In genomic region chr11:97995874-97996273, GRCh38 we compare ENCODE assay signal across 34 cellular contexts.
"Had no signal": no experiment of that assay in that cellular context is flagged by ENCODE, and none has a peak within 500 bp of the region (broad histone marks: within the 10 kb centered on the region; RNA-seq: fewer than 3 reads in every experiment).

No MANE protein-coding gene starts in this region.

- H3K27me3 ChIP-seq: brain microvascular endothelial cell, MG63, SJCRH30 had no signal

- H3K36me3 ChIP-seq: brain microvascular endothelial cell, MG63, SJCRH30 had no signal

- H3K4me1 ChIP-seq: SJCRH30 had no signal

- H3K4me3 ChIP-seq: MG63, SJCRH30, SK-N-MC had no signal

- ATAC-seq: activated CD8-positive, alpha-beta memory T cell treated with anti-CD3 and anti-CD28 coated beads, Interleukin-2, amount 10 ng/mL, durations not matched to agents 7 days and 5 days; Panc1; T-cell; T-helper 17 cell had no signal

- H3K27me3 Mint-ChIP-seq: activated CD4-positive, alpha-beta memory T cell treated with anti-CD3 and anti-CD28 coated beads, Interleukin-2, amount 10 ng/mL, durations not matched to agents 7 days and 5 days; activated CD8-positive, alpha-beta memory T cell treated with anti-CD3 and anti-CD28 coated beads, Interleukin-2, amount 10 ng/mL, durations not matched to agents 7 days and 5 days; activated naive CD8-positive, alpha-beta T cell treated with anti-CD3 and anti-CD28 coated beads for 36 hours; T-cell; T-helper 17 cell had no signal

- DNase-seq: activated CD4-positive, alpha-beta memory T cell treated with anti-CD3 and anti-CD28 coated beads, Interleukin-2, amount 10 ng/mL, durations not matched to agents 7 days and 5 days; activated CD4-positive, alpha-beta T cell treated with anti-CD3 and anti-CD28 coated beads for 1 hour; activated CD4-positive, alpha-beta T cell treated with anti-CD3 and anti-CD28 coated beads for 48 hours; activated CD4-positive, CD25-positive, alpha-beta regulatory T cell; activated CD8-positive, alpha-beta memory T cell treated with anti-CD3 and anti-CD28 coated beads for 24 hours; activated CD8-positive, alpha-beta memory T cell treated with anti-CD3 and anti-CD28 coated beads, Interleukin-2, amount 10 ng/mL, durations not matched to agents 7 days and 5 days; activated CD8-positive, alpha-beta memory T cell treated with anti-CD3 and anti-CD28 coated beads, Interleukin-2, amount 50 U/mL, for 48 hours; activated effector memory CD4-positive, alpha-beta T cell treated with Interleukin-2 at 50 U/mL for 16 hours; activated naive CD4-positive, alpha-beta T cell treated with anti-CD3 and anti-CD28 coated beads, Interleukin-2, amount 50 U/mL, for 16 hours; activated naive CD8-positive, alpha-beta T cell treated with anti-CD3 and anti-CD28 coated beads for 36 hours; activated T-cell treated with anti-CD3 and anti-CD28 coated beads, Interleukin-2, amount 50 U/mL, for 48 hours; amniotic stem cell; aorta; brain microvascular endothelial cell; central memory CD4-positive, alpha-beta T cell; Kasumi-1; MG63; NCI-H1048; NCI-H1105 treated with DMSO at 0.1 percent for 48 hours; NCI-H146; NCI-H187; NCI-H2029 treated with DMSO at 0.1 percent for 48 hours; NCI-H2107; NCI-H2171; NCI-H446; NCI-H524; SHP77; SJCRH30; T-cell; T-helper 17 cell; T-helper 9 cell had no signal

- H3K36me3 Mint-ChIP-seq: activated CD8-positive, alpha-beta memory T cell treated with anti-CD3 and anti-CD28 coated beads, Interleukin-2, amount 10 ng/mL, durations not matched to agents 7 days and 5 days; activated naive CD8-positive, alpha-beta T cell treated with anti-CD3 and anti-CD28 coated beads for 36 hours; T-cell had no signal

- H3K9me3 ChIP-seq: MG63, SJCRH30 had no signal

- H3K27ac ChIP-seq: brain microvascular endothelial cell, SJCRH30, SK-N-MC, VCaP had no signal

- H3K4me3 Mint-ChIP-seq: activated CD4-positive, alpha-beta memory T cell treated with anti-CD3 and anti-CD28 coated beads, Interleukin-2, amount 10 ng/mL, durations not matched to agents 7 days and 5 days; activated CD8-positive, alpha-beta memory T cell treated with anti-CD3 and anti-CD28 coated beads, Interleukin-2, amount 10 ng/mL, durations not matched to agents 7 days and 5 days; activated naive CD8-positive, alpha-beta T cell treated with anti-CD3 and anti-CD28 coated beads for 36 hours; T-cell; T-helper 17 cell had no signal

- H3K27ac Mint-ChIP-seq: activated CD4-positive, alpha-beta memory T cell treated with anti-CD3 and anti-CD28 coated beads, Interleukin-2, amount 10 ng/mL, durations not matched to agents 7 days and 5 days; activated CD8-positive, alpha-beta memory T cell treated with anti-CD3 and anti-CD28 coated beads, Interleukin-2, amount 10 ng/mL, durations not matched to agents 7 days and 5 days; activated naive CD8-positive, alpha-beta T cell treated with anti-CD3 and anti-CD28 coated beads for 36 hours; T-cell; T-helper 17 cell had no signal

- H3K4me1 Mint-ChIP-seq: activated CD4-positive, alpha-beta memory T cell treated with anti-CD3 and anti-CD28 coated beads, Interleukin-2, amount 10 ng/mL, durations not matched to agents 7 days and 5 days; activated CD8-positive, alpha-beta memory T cell treated with anti-CD3 and anti-CD28 coated beads, Interleukin-2, amount 10 ng/mL, durations not matched to agents 7 days and 5 days; activated naive CD8-positive, alpha-beta T cell treated with anti-CD3 and anti-CD28 coated beads for 36 hours; T-cell; T-helper 17 cell had no signal
